Comparison of ENCODE assay signal across 28 cellular contexts in the genomic region with DNA sequence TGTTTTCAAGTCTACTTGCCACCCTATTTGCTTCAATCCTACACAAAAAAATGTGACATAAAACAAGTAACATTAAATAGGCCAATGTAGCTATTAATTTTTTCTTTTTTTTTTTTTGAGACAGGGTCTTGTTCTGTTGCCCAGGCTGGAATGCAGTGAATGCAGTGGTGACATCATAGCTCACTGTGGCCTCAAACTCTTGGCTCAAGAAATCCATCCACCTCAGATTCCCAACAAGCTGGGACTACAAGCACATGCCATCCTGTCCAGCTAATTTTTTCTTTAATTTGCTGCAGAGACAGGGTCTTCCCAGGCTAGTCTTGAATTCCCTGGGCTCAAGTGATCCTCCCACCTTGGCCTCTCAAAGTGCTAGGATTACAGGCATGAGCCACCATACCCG. TPM values are rescaled to one million over a fixed set of nuclear protein-coding genes. Genes with fewer than 3 reads are reported as not detected.
DNase-seq lines count a peak whose midpoint lies in the region; ATAC-seq and TF ChIP-seq lines count a peak whose summit lies in the region.
"Had no signal": no experiment of that assay in that cellular context is flagged by ENCODE, and none has a peak within 500 bp of the region (broad histone marks: within the 10 kb centered on the region; RNA-seq: fewer than 3 reads in every experiment).

No MANE protein-coding gene starts in this region.

- no peaks in the 10 kb centered on the region for H3K4me1 Mint-ChIP-seq in Caco-2 (ENCODE audit: low read depth, unreplicated experiment)

- no peak overlapping the region for H3K4me3 Mint-ChIP-seq in Caco-2 (ENCODE audit: unreplicated experiment)
- H3K4me3 Mint-ChIP-seq: activated naive CD4-positive, alpha-beta T cell treated with anti-CD3 and anti-CD28 coated beads for 36 hours; CD4-positive, alpha-beta memory T cell; effector memory CD8-positive, alpha-beta T cell; stimulated activated effector memory CD8-positive, alpha-beta T cell treated with anti-CD3 and anti-CD28 coated beads, Interleukin-12 subunit alpha, Interleukin-12 subunit beta, amount 100 ng/mL, for 72 hours; T-cell had no signal

- ATAC-seq in Right ventricle myocardium inferior, result no peak
- no peak for ATAC-seq in GM18870 (IDR thresholded peaks at IDR 0.05; ENCODE audit: unreplicated experiment)
- ATAC-seq: effector memory CD8-positive, alpha-beta T cell; lower lobe of right lung; Panc1; stimulated activated effector memory CD8-positive, alpha-beta T cell treated with anti-CD3 and anti-CD28 coated beads, Interleukin-12 subunit alpha, Interleukin-12 subunit beta, amount 100 ng/mL, for 72 hours; T-cell had no signal

- H3K9me3 ChIP-seq in left ventricle myocardium inferior (replicated peaks) (no peaks in the 10 kb centered on the region), sigmoid colon (no peaks in the 10 kb centered on the region), Caco-2 (no peaks in the 10 kb centered on the region)
- H3K9me3 ChIP-seq: adrenal gland, lower lobe of right lung, mucosa of descending colon, ovary had no signal

- H3K27ac ChIP-seq in left ventricle myocardium inferior (replicated peaks) (peak overlapping the region; percentile 92), sigmoid colon (peak overlapping the region; percentile 80 to 94 (median 86))
- H3K27ac ChIP-seq: adrenal gland, lower lobe of right lung, ovary had no signal

- intact Hi-C loops in left ventricle myocardium inferior (cut with micrococcal nuclease), result no loop called here
- intact Hi-C loops in Right ventricle myocardium inferior (cut with DNase I), result loop anchor here (5.0 kb wide), 1 partner anchor 38 kb away; no protein-coding TSS in a partner anchor
- intact Hi-C loops in sigmoid colon (cut with DNase I), result no loop called here
- intact Hi-C loops in Caco-2 (cut with micrococcal nuclease; ENCODE audit: unreplicated experiment), result no loop called here

- DNase-seq in left ventricle myocardium inferior (no peak), Right ventricle myocardium inferior (ENCODE audit: missing footprints) (no peak), fibroblast of pulmonary artery (ENCODE audit: low read depth) (peak; percentile 47), sigmoid colon (no peak), NCI-H446 (lab: John Stamatoyannopoulos, UW) (no peak), SHP77 (lab: John Stamatoyannopoulos, UW) (no peak), Caco-2 (no peak)
- DNase-seq: activated CD4-positive, alpha-beta T cell treated with anti-CD3 and anti-CD28 coated beads, Interleukin-2, amount 50 U/mL, for 4 hours; activated naive CD4-positive, alpha-beta T cell treated with anti-CD3 and anti-CD28 coated beads for 36 hours; adrenal gland; CD4-positive, alpha-beta memory T cell; DMS153; effector memory CD8-positive, alpha-beta T cell; H7; kidney; lower lobe of right lung; mucosa of descending colon; NCI-H1105; NCI-H2029 treated with DMSO at 0.1 percent for 48 hours; NCI-H526 treated with DMSO at 0.1 percent for 48 hours; ovary; right cardiac atrium; stimulated activated CD4-positive, alpha-beta T cell treated with anti-CD3 and anti-CD28 coated beads, Interleukin-4, amount 100 ng/mL, for 24 hours; substantia nigra; T-cell had no signal

- H3K4me3 ChIP-seq in left ventricle myocardium inferior (no peak overlapping the region), fibroblast of pulmonary artery (replicated peaks; ENCODE audit: low read depth, low read length) (no peak overlapping the region), sigmoid colon (no peak overlapping the region), Caco-2 (ENCODE audit: low read depth, low read length) (no peak overlapping the region)
- H3K4me3 ChIP-seq: adrenal gland, lower lobe of right lung, mucosa of descending colon, ovary had no signal

- no peak for TF ChIP-seq CTCF in left ventricle myocardium inferior (IDR thresholded peaks at IDR 0.05; ENCODE audit: borderline replicate concordance)
- TF ChIP-seq CTCF in fibroblast of pulmonary artery (IDR thresholded peaks at IDR 0.05; ENCODE audit: low read length, missing control alignments), result no peak
- no peak for TF ChIP-seq CTCF in sigmoid colon (IDR thresholded peaks at IDR 0.05)
- no peak for TF ChIP-seq CTCF in Caco-2 (IDR thresholded peaks at IDR 0.05; ENCODE audit: insufficient read depth in 1 of 2, low read depth in 1 of 2, low read length in 1 of 2, severe bottlenecking in 1 of 2, unreplicated experiment in 1 of 2)

- no peak overlapping the region for H3K27ac Mint-ChIP-seq in Caco-2 (ENCODE audit: unreplicated experiment)
- H3K27ac Mint-ChIP-seq: activated naive CD4-positive, alpha-beta T cell treated with anti-CD3 and anti-CD28 coated beads for 36 hours; effector memory CD8-positive, alpha-beta T cell; stimulated activated effector memory CD8-positive, alpha-beta T cell treated with anti-CD3 and anti-CD28 coated beads, Interleukin-12 subunit alpha, Interleukin-12 subunit beta, amount 100 ng/mL, for 72 hours had no signal

- H3K4me1 ChIP-seq in left ventricle myocardium inferior, result peaks cover 74% of the 10 kb centered on the region
- peaks cover 0 to 76% (median 71%) of the 10 kb centered on the region in 4 donors for H3K4me1 ChIP-seq in sigmoid colon
- H3K4me1 ChIP-seq in Caco-2, result peaks cover 6% of the 10 kb centered on the region

- no peak for TF ChIP-seq EP300 in sigmoid colon (IDR thresholded peaks at IDR 0.05)

- H3K27me3 Mint-ChIP-seq in Caco-2 (ENCODE audit: insufficient read depth, unreplicated experiment), result no peaks in the 10 kb centered on the region
- H3K27me3 Mint-ChIP-seq: CD4-positive, alpha-beta memory T cell; effector memory CD8-positive, alpha-beta T cell; T-cell had no signal

- H3K36me3 ChIP-seq in left ventricle myocardium inferior (peaks cover 39% of the 10 kb centered on the region), sigmoid colon (peaks cover 0 to 45% (median 1%) of the 10 kb centered on the region in 4 donors), Caco-2 (ENCODE audit: control insufficient read depth, insufficient read depth, low read length) (no peaks in the 10 kb centered on the region)
- H3K36me3 ChIP-seq: ovary had no signal

- 93 to 96% methylated on average over 1 of the region's 1 CpG for WGBS in sigmoid colon, 2 donors

- CTCF ChIA-PET in Caco-2 (lab: Charles Lee), result no interaction called here

- no peaks in the 10 kb centered on the region for H3K9me3 Mint-ChIP-seq in Caco-2 (ENCODE audit: unreplicated experiment)
- H3K9me3 Mint-ChIP-seq: activated naive CD4-positive, alpha-beta T cell treated with anti-CD3 and anti-CD28 coated beads for 36 hours; CD4-positive, alpha-beta memory T cell; effector memory CD8-positive, alpha-beta T cell; stimulated activated effector memory CD8-positive, alpha-beta T cell treated with anti-CD3 and anti-CD28 coated beads, Interleukin-12 subunit alpha, Interleukin-12 subunit beta, amount 100 ng/mL, for 72 hours; T-cell had no signal

- H3K36me3 Mint-ChIP-seq in Caco-2 (ENCODE audit: insufficient read depth, unreplicated experiment), result peaks cover 4% of the 10 kb centered on the region

- POLR2A ChIA-PET in Caco-2 (lab: Charles Lee), result no interaction called here

- no peak for TF ChIP-seq POLR2A in sigmoid colon (IDR thresholded peaks at IDR 0.05)

- H3K27me3 ChIP-seq in left ventricle myocardium inferior (ENCODE audit: low read depth) (no peaks in the 10 kb centered on the region), sigmoid colon (no peaks in the 10 kb centered on the region), Caco-2 (replicated peaks; ENCODE audit: control insufficient read depth, insufficient read depth, low read length) (no peaks in the 10 kb centered on the region)
- H3K27me3 ChIP-seq: adrenal gland, ovary had no signal

- no TSS peak for BruUV-seq in Caco-2 (replicated peaks; lab: Mats Ljungman, UMichigan)

RNA-seq across cellular contexts. Expression of gene ANKFY1, which starts 29.4 kb away (rescaled TPM):
- total RNA-seq in left ventricle myocardium inferior (22.9 TPM), Right ventricle myocardium inferior (23.3 TPM), sigmoid colon (10 to 100 TPM; 52.6 to 68.0 (median 59.8) TPM), Caco-2 (2022) (25.0 and 27.5 TPM in 2 replicates)
- polyA plus RNA-seq in sigmoid colon, result 10 to 100 TPM in 2 of 3 donors, 1 to 10 TPM in 1; 6.0 to 24.3 (median 10.2) TPM
